11 cellular contexts compared by ENCODE assay signal in genomic region chr3:177452487-177452886, GRCh38.
DNase-seq lines count a peak whose midpoint lies in the region; ATAC-seq and TF ChIP-seq lines count a peak whose summit lies in the region.
"Had no signal": no experiment of that assay in that cellular context is flagged by ENCODE, and none has a peak within 500 bp of the region (broad histone marks: within the 10 kb centered on the region; RNA-seq: fewer than 3 reads in every experiment).

No MANE protein-coding gene starts in this region.

- H3K27me3 ChIP-seq in ectodermal cell (ENCODE audit: control insufficient read depth, insufficient read depth, low read length, poor library complexity, severe bottlenecking): no peaks in the 10 kb centered on the region
- H3K27me3 ChIP-seq in muscle layer of duodenum (ENCODE audit: low read depth, low read length): no peaks in the 10 kb centered on the region

- H3K4me1 ChIP-seq in ectodermal cell (ENCODE audit: control insufficient read depth, insufficient read depth, low read length) (peaks cover 22% of the 10 kb centered on the region), muscle layer of duodenum (ENCODE audit: control insufficient read depth in 1 of 2, insufficient read depth in 2 of 2, low read length in 2 of 2) (peaks cover 5 to 12% of the 10 kb centered on the region in 2 donors)

- 92 to 100% methylated on average over 1 of the region's 1 CpG for WGBS in ectodermal cell, 2 experiments

- H3K36me3 ChIP-seq in ectodermal cell (ENCODE audit: control insufficient read depth, insufficient read depth, low read length) (no peaks in the 10 kb centered on the region), muscle layer of duodenum (ENCODE audit: control insufficient read depth in 1 of 2, insufficient read depth in 2 of 2, low read length in 2 of 2) (no peaks in the 10 kb centered on the region)
- H3K36me3 ChIP-seq: lower lobe of right lung had no signal

- H3K4me3 ChIP-seq in NB4 (ENCODE audit: low read depth, low read length): no peak overlapping the region
- no peak overlapping the region for H3K4me3 ChIP-seq in ectodermal cell (ENCODE audit: insufficient read depth, low read depth, low read length)
- no peak overlapping the region for H3K4me3 ChIP-seq in muscle layer of duodenum (ENCODE audit: low read depth in 1 of 2, low read length in 2 of 2)
- H3K4me3 ChIP-seq: lower lobe of right lung had no signal

- H3K9me3 ChIP-seq in ectodermal cell (ENCODE audit: control insufficient read depth, low read length) (no peaks in the 10 kb centered on the region), muscle layer of duodenum (ENCODE audit: control insufficient read depth in 1 of 2, low read length in 2 of 2) (no peaks in the 10 kb centered on the region)
- H3K9me3 ChIP-seq: lower lobe of right lung had no signal

- TF ChIP-seq CTCF in NB4 (IDR thresholded peaks at IDR 0.05; ENCODE audit: low read depth, low read length): no peak

- ATAC-seq in GM18858 (IDR thresholded peaks at IDR 0.05; ENCODE audit: unreplicated experiment): no peak
- no peak for ATAC-seq in HG02840 (IDR thresholded peaks at IDR 0.05; ENCODE audit: low FRiP score, unreplicated experiment)
- no peak for ATAC-seq in GM19351 (IDR thresholded peaks at IDR 0.05; ENCODE audit: unreplicated experiment)

- no peak for TF ChIP-seq POLR2A in NB4 (IDR thresholded peaks at IDR 0.05; ENCODE audit: extremely low read depth, insufficient read length)

- H3K27ac ChIP-seq in ectodermal cell (ENCODE audit: insufficient read depth, low read depth, low read length, poor library complexity, severe bottlenecking): peak overlapping the region; percentile 13
- H3K27ac ChIP-seq in muscle layer of duodenum (ENCODE audit: low read length): peak overlapping the region; percentile 76

- peak; percentile 64 for DNase-seq in AG08396 (ENCODE audit: low spot score)
- DNase-seq in NB4 (ENCODE audit: low read depth): peak; percentile 43
- no peak for DNase-seq in GF-D8 (lab: John Stamatoyannopoulos, UW)
- DNase-seq: DMS79, lower lobe of right lung, NCI-H187 had no signal
